27 cellular contexts compared by ENCODE assay signal in genomic region chr10:31192475-31192874, GRCh38.
"Had no signal": no experiment of that assay in that cellular context is flagged by ENCODE, and none has a peak within 500 bp of the region (broad histone marks: within the 10 kb centered on the region; RNA-seq: fewer than 3 reads in every experiment).

No MANE protein-coding gene starts in this region.

- H3K4me1 ChIP-seq: colonic mucosa, esophagus muscularis mucosa, esophagus squamous epithelium, foreskin keratinocyte, gastrocnemius medialis, gastroesophageal sphincter had no signal

- H3K27me3 ChIP-seq: colonic mucosa, dorsolateral prefrontal cortex, esophagus muscularis mucosa, esophagus squamous epithelium, foreskin keratinocyte, gastrocnemius medialis, gastroesophageal sphincter, heart left ventricle, heart right ventricle had no signal

- H3K27ac ChIP-seq: colonic mucosa, coronary artery, dorsolateral prefrontal cortex, epithelial cell of prostate, esophagus muscularis mucosa, esophagus squamous epithelium, foreskin keratinocyte, gastrocnemius medialis, gastroesophageal sphincter, heart left ventricle, heart right ventricle had no signal

- ATAC-seq: effector memory CD8-positive, alpha-beta T cell; esophagus mucosa; foreskin keratinocyte; gastrocnemius medialis; gastroesophageal sphincter; heart left ventricle; heart right ventricle had no signal

- DNase-seq: colonic mucosa; cortex of kidney; dermis blood vessel endothelial cell; dorsolateral prefrontal cortex; effector CD4-positive, alpha-beta T cell; effector CD8-positive, alpha-beta T cell; effector memory CD4-positive, alpha-beta T cell; effector memory CD8-positive, alpha-beta T cell; endodermal cell; erythroblast; esophagus squamous epithelium; foreskin fibroblast; foreskin keratinocyte; foreskin melanocyte; gastrocnemius medialis; glutamatergic neuron; head of caudate nucleus; heart left ventricle; heart right ventricle had no signal

- FAIRE-seq: colon, endometrium, frontal cortex had no signal

- H3K9me3 ChIP-seq: colonic mucosa, esophagus muscularis mucosa, esophagus squamous epithelium, gastrocnemius medialis, gastroesophageal sphincter, heart left ventricle had no signal

- H3K4me3 ChIP-seq: colonic mucosa, coronary artery, dorsolateral prefrontal cortex, esophagus muscularis mucosa, esophagus squamous epithelium, gastrocnemius medialis, gastroesophageal sphincter, heart left ventricle, heart right ventricle had no signal

- H3K36me3 ChIP-seq: colonic mucosa, esophagus muscularis mucosa, esophagus squamous epithelium, gastrocnemius medialis, gastroesophageal sphincter, heart left ventricle, heart right ventricle had no signal
